ENCODE assay signal across 18 cellular contexts in the genomic region with DNA sequence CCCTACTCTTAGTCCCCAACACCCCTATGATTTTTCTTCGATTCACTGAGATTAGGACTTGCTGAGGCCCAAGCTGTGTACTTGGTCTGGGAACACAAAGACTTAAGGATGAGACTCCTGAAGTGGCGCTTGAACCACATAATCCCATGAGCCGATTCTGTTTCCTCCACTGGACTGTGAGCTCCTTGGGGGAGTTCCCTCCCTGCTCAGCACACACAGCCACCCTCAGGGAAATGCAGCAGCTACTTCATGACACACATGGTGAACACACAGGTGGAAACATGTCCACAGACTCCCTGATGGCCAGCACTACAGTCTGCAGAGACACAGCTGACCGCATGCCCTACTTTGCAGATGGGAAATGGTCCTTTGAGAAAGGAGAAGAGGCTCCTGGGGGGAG.
"Had no signal": no experiment of that assay in that cellular context is flagged by ENCODE, and none has a peak within 500 bp of the region (broad histone marks: within the 10 kb centered on the region; RNA-seq: fewer than 3 reads in every experiment).

No MANE protein-coding gene starts in this region.

- FAIRE-seq: pancreas had no signal

- H3K4me3 Mint-ChIP-seq: activated CD8-positive, alpha-beta memory T cell treated with anti-CD3 and anti-CD28 coated beads, Interleukin-2, amount 10 ng/mL, durations not matched to agents 7 days and 5 days; activated naive CD8-positive, alpha-beta T cell treated with anti-CD3 and anti-CD28 coated beads for 36 hours; effector memory CD8-positive, alpha-beta T cell had no signal

- H3K27ac ChIP-seq: pancreas, sigmoid colon, tibial artery, vagina had no signal

- H3K36me3 ChIP-seq: pancreas, sigmoid colon, tibial artery, vagina had no signal

- H3K9me3 Mint-ChIP-seq: effector memory CD8-positive, alpha-beta T cell had no signal

- H3K27me3 Mint-ChIP-seq: activated naive CD8-positive, alpha-beta T cell treated with anti-CD3 and anti-CD28 coated beads for 36 hours had no signal

- H3K4me3 ChIP-seq: pancreas, sigmoid colon, tibial artery, vagina had no signal

- H3K9me3 ChIP-seq: pancreas, sigmoid colon, tibial artery, vagina had no signal

- H3K27me3 ChIP-seq: pancreas, sigmoid colon, tibial artery, vagina had no signal

- H3K27ac Mint-ChIP-seq: activated CD8-positive, alpha-beta memory T cell treated with anti-CD3 and anti-CD28 coated beads, Interleukin-2, amount 10 ng/mL, durations not matched to agents 7 days and 5 days; activated naive CD8-positive, alpha-beta T cell treated with anti-CD3 and anti-CD28 coated beads for 36 hours; effector memory CD8-positive, alpha-beta T cell had no signal

- DNase-seq: activated CD4-positive, alpha-beta T cell treated with anti-CD3 and anti-CD28 coated beads, Interleukin-2, amount 50 U/mL, for 4 hours; activated CD8-positive, alpha-beta memory T cell treated with anti-CD3 and anti-CD28 coated beads, Interleukin-2, amount 10 ng/mL, durations not matched to agents 7 days and 5 days; activated effector memory CD4-positive, alpha-beta T cell treated with Interleukin-2 at 50 U/mL for 16 hours; activated naive CD8-positive, alpha-beta T cell treated with anti-CD3 and anti-CD28 coated beads for 36 hours; activated T-cell treated with anti-CD3 and anti-CD28 coated beads, Interleukin-2, amount 50 U/mL, for 1 hour; anterior cingulate cortex; dermis blood vessel endothelial cell; effector memory CD8-positive, alpha-beta T cell; islet precursor cell; midbrain; pancreas; stimulated activated CD4-positive, alpha-beta T cell treated with anti-CD3 and anti-CD28 coated beads, Interleukin-1b, Interleukin-23, amount 100 ng/mL, for 48 hours; T-helper 9 cell; tibial artery had no signal

- ATAC-seq: activated CD4-positive, CD25-positive, alpha-beta regulatory T cell treated with anti-CD3 and anti-CD28 coated beads, Interleukin-2, amount 50 U/mL, for 24 hours; activated CD8-positive, alpha-beta memory T cell treated with anti-CD3 and anti-CD28 coated beads, Interleukin-2, amount 10 ng/mL, durations not matched to agents 7 days and 5 days; effector memory CD8-positive, alpha-beta T cell; left lobe of liver; pancreas had no signal

- H3K4me1 ChIP-seq: pancreas, vagina had no signal

- H3K36me3 Mint-ChIP-seq: activated CD8-positive, alpha-beta memory T cell treated with anti-CD3 and anti-CD28 coated beads, Interleukin-2, amount 10 ng/mL, durations not matched to agents 7 days and 5 days; activated naive CD8-positive, alpha-beta T cell treated with anti-CD3 and anti-CD28 coated beads for 36 hours had no signal
